35 cellular contexts compared by ENCODE assay signal in genomic region chr2:18588049-18588448, GRCh38. TPM values are rescaled to one million over a fixed set of nuclear protein-coding genes. Genes with fewer than 3 reads are reported as not detected.
"Had no signal": no experiment of that assay in that cellular context is flagged by ENCODE, and none has a peak within 500 bp of the region (broad histone marks: within the 10 kb centered on the region; RNA-seq: fewer than 3 reads in every experiment).

No MANE protein-coding gene starts in this region.

- H3K4me1 ChIP-seq: adrenal gland, body of pancreas, breast epithelium had no signal

- H3K4me3 ChIP-seq: adrenal gland, body of pancreas, breast epithelium, PC-9 had no signal

- DNase-seq: activated B cell treated with CpG ODN at 0.5 μM for 24 hours; activated CD4-positive, alpha-beta memory T cell treated with anti-CD3 and anti-CD28 coated beads for 36 hours; activated CD4-positive, alpha-beta T cell treated with anti-CD3 and anti-CD28 coated beads for 4 hours; activated CD4-positive, alpha-beta T cell treated with anti-CD3 and anti-CD28 coated beads, Interleukin-2, amount 50 U/mL, for 1 hour; activated CD4-positive, CD25-positive, alpha-beta regulatory T cell treated with anti-CD3 and anti-CD28 coated beads, Interleukin-2, amount 50 U/mL, for 72 hours; activated CD8-positive, alpha-beta memory T cell treated with anti-CD3 and anti-CD28 coated beads, Interleukin-2, amount 50 U/mL, for 4 hours; activated gamma-delta T cell treated with Interleukin-2 at 50 U/mL for 16 hours; activated naive CD4-positive, alpha-beta T cell treated with anti-CD3 and anti-CD28 coated beads for 36 hours; activated T-cell treated with anti-CD3 and anti-CD28 coated beads for 4 hours; activated T-cell treated with anti-CD3 and anti-CD28 coated beads, Interleukin-2, amount 50 U/mL, for 4 hours; adrenal gland; body of pancreas; Karpas-422; NCI-H1105; NCI-H1417 treated with DMSO at 0.1 percent for 48 hours; NCI-H1694; NCI-H1930; NCI-H2081 treated with DMSO at 0.1 percent for 48 hours; NCI-H226; NCI-H446 treated with DMSO at 0.1 percent for 48 hours; NCI-H524; NK-92 treated with Interleukin-12 subunit alpha and Interleukin-12 subunit beta, amount 100 ng/mL, for 24 hours; PC-9; Right ventricle myocardium superior; SW 1271; T-helper 1 cell; T-helper 2 cell; T-helper 9 cell had no signal

- H2AFZ ChIP-seq: PC-9 had no signal

- ATAC-seq: activated naive CD4-positive, alpha-beta T cell treated with anti-CD3 and anti-CD28 coated beads, Interleukin-2, amount 50 U/mL, for 72 hours; activated T-cell treated with anti-CD3 and anti-CD28 coated beads, Interleukin-2, amount 50 U/mL, for 4 hours; body of pancreas had no signal

- H3K4me2 ChIP-seq: PC-9 had no signal

- H3K36me3 ChIP-seq: adrenal gland, breast epithelium had no signal

- H3K27ac ChIP-seq: adrenal gland, body of pancreas, breast epithelium, PC-9, VCaP had no signal

- H3K27me3 ChIP-seq: adrenal gland, body of pancreas, breast epithelium had no signal

- H3K9me3 ChIP-seq: adrenal gland, body of pancreas had no signal

RNA-seq across cellular contexts. Expression of gene NT5C1B, which starts 1.3 kb away (rescaled TPM):
- total RNA-seq: activated B cell treated with CpG ODN at 0.5 μM for 24 hours; activated CD4-positive, alpha-beta memory T cell treated with anti-CD3 and anti-CD28 coated beads for 36 hours; activated naive CD4-positive, alpha-beta T cell treated with anti-CD3 and anti-CD28 coated beads for 36 hours; activated naive CD4-positive, alpha-beta T cell treated with anti-CD3 and anti-CD28 coated beads, Interleukin-2, amount 50 U/mL, for 72 hours; activated T-cell treated with anti-CD3 and anti-CD28 coated beads, Interleukin-2, amount 50 U/mL, for 4 hours; activated T-helper 1 cell treated with anti-CD3 and anti-CD28 coated beads, Interleukin-12 subunit alpha, Interleukin-12 subunit beta, Interleukin-2, Interleukin-4 antibody, amounts not matched to agents 30 ng/mL and 10 ng/mL and 1 ng/mL, durations not matched to agents 14 hours and 24 hours and 36 hours; adrenal gland; astrocyte; body of pancreas; breast epithelium; cardiac septum; MCF 10A; PC-9; Right ventricle myocardium superior had no signal
- polyA plus RNA-seq: adrenal gland had no signal
